In the genomic region with DNA sequence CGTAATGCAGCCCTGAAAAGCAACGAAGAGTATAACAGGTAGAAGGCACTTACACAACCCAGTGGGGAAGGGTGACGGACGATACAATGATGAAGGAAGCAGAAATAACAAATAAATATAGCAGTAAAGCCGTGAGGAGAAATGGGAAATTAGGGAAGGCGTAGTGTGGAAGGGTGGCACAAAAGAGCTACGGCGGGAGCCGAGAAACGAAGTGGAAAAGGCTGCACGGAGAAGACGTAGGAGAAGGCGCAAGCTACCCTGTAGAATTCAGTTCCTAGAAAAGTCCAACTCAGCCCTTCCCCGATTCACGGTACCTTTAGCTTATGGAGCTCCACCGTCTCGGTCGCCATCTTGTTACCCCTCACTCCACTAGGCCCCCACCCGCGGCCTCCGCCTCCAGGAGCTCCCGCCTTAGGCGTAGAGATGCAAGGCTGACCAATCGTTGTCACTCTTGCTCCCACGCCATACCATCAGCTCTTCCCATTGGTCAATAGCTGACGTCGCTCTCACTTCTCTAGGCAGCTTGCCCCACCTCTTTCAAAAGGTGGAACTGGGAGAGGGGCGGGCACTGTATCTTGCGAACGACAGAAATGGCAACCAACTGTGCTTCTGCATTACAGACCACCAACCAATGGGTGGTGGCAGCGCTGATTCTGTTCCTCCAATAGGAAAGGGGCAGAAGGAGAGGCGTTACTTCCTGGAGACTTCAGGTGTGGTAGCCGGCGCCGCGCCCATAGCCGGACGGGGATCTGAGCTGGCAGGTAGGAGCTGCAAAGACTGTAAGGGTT, we compare ENCODE assay signal across 8 cellular contexts. TPM values are rescaled to one million over a fixed set of nuclear protein-coding genes. Genes with fewer than 3 reads are reported as not detected.
DNase-seq lines count a peak whose midpoint lies in the region; ATAC-seq and TF ChIP-seq lines count a peak whose summit lies in the region.

A gene with protein sequence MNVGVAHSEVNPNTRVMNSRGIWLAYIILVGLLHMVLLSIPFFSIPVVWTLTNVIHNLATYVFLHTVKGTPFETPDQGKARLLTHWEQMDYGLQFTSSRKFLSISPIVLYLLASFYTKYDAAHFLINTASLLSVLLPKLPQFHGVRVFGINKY (plus strand): TSS at position 690 of the 788 bp plus-strand sequence. CDS start 959 bp downstream, outside the sequence.
A gene with protein sequence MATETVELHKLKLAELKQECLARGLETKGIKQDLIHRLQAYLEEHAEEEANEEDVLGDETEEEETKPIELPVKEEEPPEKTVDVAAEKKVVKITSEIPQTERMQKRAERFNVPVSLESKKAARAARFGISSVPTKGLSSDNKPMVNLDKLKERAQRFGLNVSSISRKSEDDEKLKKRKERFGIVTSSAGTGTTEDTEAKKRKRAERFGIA (minus strand): TSS at position 373 of the 788 bp plus-strand sequence. CDS start 23 bp downstream, at position 350.

- H3K27ac ChIP-seq in effector memory CD4-positive, alpha-beta T cell (ENCODE audit: insufficient read depth, low read length, poor library complexity, severe bottlenecking): peak within 1 kb of the TSS; percentile 89
- H3K27ac ChIP-seq in lung (ENCODE audit: low read depth in 1 of 2, low read length in 1 of 2): peak within 1 kb of the TSS; percentile 89 to 94

- peak within 1 kb of the TSS; percentile 94 for H3K4me3 ChIP-seq in effector memory CD4-positive, alpha-beta T cell (ENCODE audit: insufficient read depth, low read depth, low read length, poor library complexity, severe bottlenecking)
- peak within 1 kb of the TSS; percentile 79 for H3K4me3 ChIP-seq in lung

- H3K4me1 ChIP-seq in effector memory CD4-positive, alpha-beta T cell (ENCODE audit: control insufficient read depth, insufficient read depth, low read length, poor library complexity, severe bottlenecking): peaks cover 21% of the 10 kb centered on the region
- peaks cover 5 to 6% of the 10 kb centered on the region in 2 donors for H3K4me1 ChIP-seq in lung (ENCODE audit: control insufficient read depth in 2 of 2, insufficient read depth in 2 of 2, low read length in 2 of 2)

- TF ChIP-seq CTCF in lung (IDR thresholded peaks at IDR 0.05; ENCODE audit: control extremely low read depth, extremely low read depth): no peak

- peak; percentile 99 for DNase-seq in COLO829 (ENCODE audit: low spot score)
- peak; percentile 99 for DNase-seq in HT-29 (ENCODE audit: low spot score)
- peak; percentile 95 for DNase-seq in NK-92 treated with Interleukin-12 subunit alpha and Interleukin-12 subunit beta, amount 100 ng/mL, for 24 hours (lab: John Stamatoyannopoulos, UW)
- DNase-seq in activated CD8-positive, alpha-beta memory T cell treated with anti-CD3 and anti-CD28 coated beads for 24 hours: peak; percentile 93
- peak; percentile 94 to 98 (median 98) for DNase-seq in effector memory CD4-positive, alpha-beta T cell
- peak; percentile 99 for DNase-seq in lung (ENCODE audit: low spot score)
- DNase-seq in stimulated activated CD4-positive, alpha-beta T cell treated with anti-CD3 and anti-CD28 coated beads, TNF-alpha, amount 100 ng/mL, for 4 hours (ENCODE audit: low read depth in 3 of 3): peak; percentile 68 to 95 (median 93)

- peaks cover 37% of the 10 kb centered on the region for H3K36me3 ChIP-seq in effector memory CD4-positive, alpha-beta T cell (ENCODE audit: control insufficient read depth, insufficient read depth, low read length)
- peaks cover 13 to 15% of the 10 kb centered on the region in 2 donors for H3K36me3 ChIP-seq in lung (ENCODE audit: control insufficient read depth in 2 of 2, insufficient read depth in 2 of 2, low read length in 2 of 2)

- WGBS in lung, 2 donors: 0 to 1% methylated on average over 38 of the region's 38 CpGs

- H3K9me3 ChIP-seq in effector memory CD4-positive, alpha-beta T cell (ENCODE audit: control insufficient read depth, low read length): no peaks in the 10 kb centered on the region
- no peaks in the 10 kb centered on the region for H3K9me3 ChIP-seq in lung (ENCODE audit: control insufficient read depth in 2 of 2, insufficient read depth in 1 of 2, low read length in 1 of 2)

- H3K27me3 ChIP-seq in effector memory CD4-positive, alpha-beta T cell (replicated peaks; ENCODE audit: control insufficient read depth, insufficient read depth, low read length, poor library complexity, severe bottlenecking): no peaks in the 10 kb centered on the region
- no peaks in the 10 kb centered on the region for H3K27me3 ChIP-seq in lung (ENCODE audit: control insufficient read depth, insufficient read depth)

- peak; percentile 97 for ATAC-seq in GM21360 (IDR thresholded peaks at IDR 0.05; ENCODE audit: unreplicated experiment)
- ATAC-seq in lung (ENCODE audit: insufficient read depth, low FRiP score): peak; percentile 98

RNA-seq across cellular contexts. Expression of the first gene that starts in this region (rescaled TPM):
- total RNA-seq in HT-29 (2014; rRNA removed; shearing (Covaris generic)): 35.1 and 46.6 TPM in 2 replicates
- total RNA-seq in lung: 10 to 100 TPM; 22.4 to 69.2 TPM
- 10 to 100 TPM; 94.6 to 98.1 TPM for polyA plus RNA-seq in lung

RNA-seq across cellular contexts. Expression of the second gene that starts in this region (rescaled TPM):
- total RNA-seq in HT-29 (2014; rRNA removed; shearing (Covaris generic)): 39.3 and 47.7 TPM in 2 replicates
- 10 to 100 TPM; 51.9 to 76.7 TPM for total RNA-seq in lung
- 100 to 1,000 TPM in 1 of 2 donors, 10 to 100 TPM in 1; 87.7 to 102 TPM for polyA plus RNA-seq in lung

Comparison
In these comparisons a context has a peak if more than half of its experiments do, and no peak if none do; other contexts are left out.
1. Peak in every context shown above with its lines: DNase-seq, ATAC-seq, H3K4me3 ChIP-seq and H3K27ac ChIP-seq.